ENCODE assay signal across 18 cellular contexts in the genomic region with DNA sequence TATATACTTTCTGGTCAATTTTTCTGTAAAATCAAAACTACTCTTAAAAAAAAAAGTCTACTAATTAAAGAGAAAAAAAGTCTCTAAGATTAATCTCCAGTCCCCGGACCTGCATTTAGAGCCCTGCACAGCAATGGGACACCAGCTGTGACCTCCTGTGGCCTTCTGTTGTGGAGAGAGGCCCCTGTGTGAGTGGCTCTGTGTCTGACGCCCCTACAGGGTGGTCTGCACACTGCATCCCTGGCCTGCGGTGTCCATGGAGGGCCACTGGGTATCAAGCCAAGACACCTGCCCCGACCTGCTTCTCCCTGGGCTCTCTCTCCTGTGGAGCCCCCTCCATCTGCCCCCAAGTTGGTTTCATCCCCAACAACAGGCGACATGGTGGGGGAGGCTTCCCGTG.
"Had no signal": no experiment of that assay in that cellular context is flagged by ENCODE, and none has a peak within 500 bp of the region (broad histone marks: within the 10 kb centered on the region; RNA-seq: fewer than 3 reads in every experiment).

No MANE protein-coding gene starts in this region.

- H3K27me3 ChIP-seq: brain microvascular endothelial cell, gastrocnemius medialis, upper lobe of left lung had no signal

- H3K4me3 ChIP-seq: gastrocnemius medialis, lung, spleen, upper lobe of left lung had no signal

- H3K9me3 ChIP-seq: gastrocnemius medialis had no signal

- H3K27ac Mint-ChIP-seq: activated naive CD8-positive, alpha-beta T cell treated with anti-CD3 and anti-CD28 coated beads for 36 hours; mesothelial cell of epicardium; stimulated activated naive CD8-positive, alpha-beta T cell treated with anti-CD3 and anti-CD28 coated beads, Interleukin-15, amount 100 ng/mL, for 72 hours; T-helper 17 cell had no signal

- H3K4me3 Mint-ChIP-seq: activated naive CD8-positive, alpha-beta T cell treated with anti-CD3 and anti-CD28 coated beads for 36 hours; central memory CD8-positive, alpha-beta T cell; mesothelial cell of epicardium; stimulated activated naive CD8-positive, alpha-beta T cell treated with anti-CD3 and anti-CD28 coated beads, Interleukin-15, amount 100 ng/mL, for 72 hours; T-helper 17 cell had no signal

- H3K4me1 ChIP-seq: gastrocnemius medialis, spleen, upper lobe of left lung had no signal

- H3K27ac ChIP-seq: brain microvascular endothelial cell, gastrocnemius medialis, spleen, upper lobe of left lung had no signal

- DNase-seq: activated CD4-positive, alpha-beta T cell treated with anti-CD3 and anti-CD28 coated beads, Interleukin-2, amount 50 U/mL, for 1 hour; activated CD4-positive, CD25-positive, alpha-beta regulatory T cell; activated CD8-positive, alpha-beta memory T cell treated with anti-CD3 and anti-CD28 coated beads for 24 hours; activated gamma-delta T cell treated with Interleukin-2 at 50 U/mL for 16 hours; activated naive CD8-positive, alpha-beta T cell treated with anti-CD3 and anti-CD28 coated beads for 36 hours; brain microvascular endothelial cell; cortex of kidney; effector CD4-positive, alpha-beta T cell; gastrocnemius medialis; islet precursor cell; spleen; stimulated activated naive CD8-positive, alpha-beta T cell treated with anti-CD3 and anti-CD28 coated beads, Interleukin-15, amount 100 ng/mL, for 72 hours; T-helper 17 cell; upper lobe of left lung had no signal

- ATAC-seq: gastrocnemius medialis; sciatic nerve; stimulated activated naive CD8-positive, alpha-beta T cell treated with anti-CD3 and anti-CD28 coated beads, Interleukin-15, amount 100 ng/mL, for 72 hours; T-helper 17 cell had no signal

- H3K36me3 ChIP-seq: brain microvascular endothelial cell, gastrocnemius medialis, spleen, upper lobe of left lung had no signal

- H3K4me1 Mint-ChIP-seq: activated naive CD8-positive, alpha-beta T cell treated with anti-CD3 and anti-CD28 coated beads for 36 hours; central memory CD8-positive, alpha-beta T cell; stimulated activated naive CD8-positive, alpha-beta T cell treated with anti-CD3 and anti-CD28 coated beads, Interleukin-15, amount 100 ng/mL, for 72 hours; T-helper 17 cell had no signal
